8 cellular contexts compared by ENCODE assay signal in the genomic region with DNA sequence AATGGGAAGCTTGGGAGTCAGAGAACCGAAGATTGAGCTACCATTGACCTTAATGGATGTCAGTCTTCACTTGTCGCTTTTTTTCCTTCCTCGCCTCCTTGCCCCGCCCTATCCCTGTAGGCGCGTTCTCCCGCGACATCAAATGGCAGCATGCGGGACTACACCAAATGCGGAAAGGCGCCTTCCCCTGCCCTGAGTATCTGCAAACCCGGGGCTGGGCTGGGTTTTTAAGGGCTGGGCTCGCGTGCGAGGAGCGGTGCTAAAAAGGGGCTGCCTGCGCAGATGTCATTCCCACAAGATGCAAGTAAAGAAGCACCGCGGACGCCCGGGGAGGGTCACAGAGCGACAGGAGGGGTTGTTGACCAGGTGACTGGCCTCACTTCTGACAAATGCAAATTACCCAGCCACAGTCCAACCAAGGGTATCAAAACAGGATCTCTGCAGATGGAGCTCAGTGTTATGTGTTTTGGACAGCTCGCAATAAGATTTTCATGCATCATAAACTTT. TPM values are rescaled to one million over a fixed set of nuclear protein-coding genes. Genes with fewer than 3 reads are reported as not detected.
DNase-seq lines count a peak whose midpoint lies in the region; ATAC-seq, FAIRE-seq and TF ChIP-seq lines count a peak whose summit lies in the region.

No MANE protein-coding gene starts in this region.

- H3K4me3 ChIP-seq in BJ (ENCODE audit: low read depth, low read length) (peak overlapping the region; percentile 30), right lobe of liver (peak overlapping the region in 2 of 3 donors; percentile 12 to 16)

- CTCF ChIA-PET in BJ (lab: Yijun Ruan, JAX), result interaction anchor here (0.7 to 4.3 kb wide), 5 partner anchors 9 to 62 kb away, joined by 3 to 17 read pairs (median 6); no protein-coding TSS in a partner anchor

- H3K27ac ChIP-seq in right lobe of liver, result no peak overlapping the region

- 17% methylated on average over 23 of the region's 23 CpGs for WGBS in right lobe of liver (ENCODE audit: insufficient coverage, low coverage, low lambda C conversion rate, missing lambda C conversion rate)

- TF ChIP-seq CTCF in BJ (IDR thresholded peaks at IDR 0.05; ENCODE audit: insufficient read depth, low read depth, low read length), result peak; percentile 51
- peak in 3 of 4 donors; percentile 20 to 29 (median 26) for TF ChIP-seq CTCF in right lobe of liver (IDR thresholded peaks at IDR 0.05)

- DNase-seq in BJ (ENCODE audit: low read depth) (no peak), cerebellum (ENCODE audit: low spot score) (peak; percentile 9), right lobe of liver (peak; percentile 34 to 62 (median 49)), H54 (ENCODE audit: insufficient read length, low spot score) (no peak)
- DNase-seq in activated CD4-positive, CD25-positive, alpha-beta regulatory T cell (lab: John Stamatoyannopoulos, UW), result peak in 3 of 4 experiments; percentile 11 to 22 (median 14)
- peak; percentile 28 for DNase-seq in stimulated activated CD8-positive, alpha-beta memory T cell treated with anti-CD3 and anti-CD28 coated beads, Interleukin-12 subunit alpha, Interleukin-12 subunit beta, amount 100 ng/mL, for 1 hour (ENCODE audit: low read depth)

- FAIRE-seq in H54 (lab: Jason Lieb, UNC), result no peak

- POLR2A ChIA-PET in BJ (lab: Charles Lee), result no interaction called here

- peaks cover 0 to 12% (median 0%) of the 10 kb centered on the region in 4 donors for H3K4me1 ChIP-seq in right lobe of liver

- H3K36me3 ChIP-seq in BJ (ENCODE audit: control insufficient read depth, insufficient read depth, low read length) (no peaks in the 10 kb centered on the region), right lobe of liver (no peaks in the 10 kb centered on the region)

- ATAC-seq in GM19351 (IDR thresholded peaks at IDR 0.05; ENCODE audit: unreplicated experiment) (peak; percentile 68), HG03457 (IDR thresholded peaks at IDR 0.05; ENCODE audit: unreplicated experiment) (peak; percentile 67), right lobe of liver (peak; percentile 13 to 47 (median 40))

- H3K27me3 ChIP-seq in BJ (ENCODE audit: control insufficient read depth, insufficient read depth, low read length), result no peaks in the 10 kb centered on the region; the same call in 1 of the 2 replicates
- H3K27me3 ChIP-seq in right lobe of liver, result no peaks in the 10 kb centered on the region

- H3K9me3 ChIP-seq in right lobe of liver, result no peaks in the 10 kb centered on the region

- intact Hi-C loops in right lobe of liver (cut with DNase I), result no loop called here

- TF ChIP-seq POLR2A in right lobe of liver (IDR thresholded peaks at IDR 0.05) (no peak), H54 (IDR thresholded peaks at IDR 0.05; ENCODE audit: low read depth, low read length) (no peak)

RNA-seq across cellular contexts. Expression of gene FAM111B, which starts 4.7 kb away (rescaled TPM):
- polyA plus RNA-seq in BJ (2011; rRNA removed), result 0.76 and 1.9 TPM in 2 replicates
- 0.67 and 0.95 TPM in 2 replicates for polyA minus RNA-seq in BJ (2011; rRNA and poly(A)+ RNA removed)
- 15.0 TPM for total RNA-seq in cerebellum
- 1 to 10 TPM in 4 of 6 experiments, under 1 TPM in 2; 0.15 to 9.6 (median 1.1) TPM for total RNA-seq in right lobe of liver

RNA-seq across cellular contexts. Expression of gene GLYATL1B, which starts 16.2 kb away (rescaled TPM):
- not detected in 2 replicates for polyA plus RNA-seq in BJ (2011; rRNA removed)
- not detected in 2 replicates for polyA minus RNA-seq in BJ (2011; rRNA and poly(A)+ RNA removed)
- total RNA-seq in cerebellum (not detected), right lobe of liver (1 to 10 TPM in 1 of 6 experiments, not detected in 5; 2.6 TPM)

RNA-seq across cellular contexts. Expression of gene FAM111A, which starts 40.3 kb away (rescaled TPM):
- polyA plus RNA-seq in BJ (2011; rRNA removed), result 19.7 and 30.3 TPM in 2 replicates
- 9.5 and 10.9 TPM in 2 replicates for polyA minus RNA-seq in BJ (2011; rRNA and poly(A)+ RNA removed)
- 24.4 TPM for total RNA-seq in cerebellum
- total RNA-seq in right lobe of liver, result 10 to 100 TPM; 10.8 to 19.5 (median 16.6) TPM

Comparison
In these comparisons a context has a peak if more than half of its experiments do, and no peak if none do; other contexts are left out.
1. DNase-seq: peak in activated CD4-positive, CD25-positive, alpha-beta regulatory T cell (3 of 4), cerebellum (single experiment), right lobe of liver (3 of 3) and stimulated activated CD8-positive, alpha-beta memory T cell treated with anti-CD3 and anti-CD28 coated beads, Interleukin-12 subunit alpha, Interleukin-12 subunit beta, amount 100 ng/mL, for 1 hour (single experiment); none in BJ (single experiment) and H54 (single experiment).
2. Peak in every context shown above with its lines, with median percentiles within 50 percentile points of each other: ATAC-seq.